22 cellular contexts compared by ENCODE assay signal in the genomic region with DNA sequence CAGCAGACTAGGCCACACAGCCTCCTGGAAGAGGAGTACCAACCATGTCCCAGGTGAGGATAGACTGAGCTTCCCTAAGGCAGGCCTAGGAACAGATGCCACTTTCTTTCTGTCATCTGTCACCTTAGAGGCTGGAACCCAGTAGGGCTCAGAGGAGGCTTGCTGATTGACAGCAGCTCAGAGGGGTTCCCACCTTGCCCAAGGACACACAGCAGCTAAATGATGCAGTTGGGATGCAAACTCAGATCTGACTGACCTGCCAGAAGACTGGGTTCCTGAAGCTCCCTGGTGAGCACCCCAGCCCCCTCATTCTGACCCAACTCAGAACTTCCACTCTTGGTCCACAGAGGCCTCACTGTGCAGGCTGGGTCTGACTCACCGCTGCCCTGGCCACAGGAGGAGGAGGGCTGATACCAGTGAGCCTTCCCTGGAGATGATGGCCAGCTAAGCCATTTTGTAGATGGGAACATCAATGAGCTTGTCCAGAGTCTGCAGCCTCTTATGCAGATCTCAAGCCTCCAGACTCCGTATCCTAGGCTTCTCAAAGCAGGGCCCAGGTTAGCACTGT. TPM values are rescaled to one million over a fixed set of nuclear protein-coding genes. Genes with fewer than 3 reads are reported as not detected.
DNase-seq lines count a peak whose midpoint lies in the region; ATAC-seq, FAIRE-seq and TF ChIP-seq lines count a peak whose summit lies in the region.
"Had no signal": no experiment of that assay in that cellular context is flagged by ENCODE, and none has a peak within 500 bp of the region (broad histone marks: within the 10 kb centered on the region; RNA-seq: fewer than 3 reads in every experiment).

No MANE protein-coding gene starts in this region.

- H3K4ac ChIP-seq in IMR-90 (ENCODE audit: low read depth, low read length), result no peak overlapping the region

- H4K91ac ChIP-seq in IMR-90 (ENCODE audit: insufficient read depth, low read depth, low read length), result no peak overlapping the region

- H3K18ac ChIP-seq in IMR-90 (ENCODE audit: low read depth, low read length), result no peak overlapping the region; the same call in 1 of the 2 replicates

- in situ Hi-C loops in IMR-90 (cut with MboI; ENCODE audit: low sequenced_read_pairs), result no loop called here

- H2BK20ac ChIP-seq in IMR-90 (ENCODE audit: low read depth, low read length), result no peak overlapping the region

- H3K9me3 ChIP-seq in IMR-90 (ENCODE audit: control insufficient read depth, insufficient read depth, low read length), result no peaks in the 10 kb centered on the region
- H3K9me3 ChIP-seq: ascending aorta, tibial artery had no signal

- H3K4me1 ChIP-seq in IMR-90 (ENCODE audit: control insufficient read depth, insufficient read depth, low read length), result peaks cover 15% of the 10 kb centered on the region

- H4K8ac ChIP-seq in IMR-90 (ENCODE audit: low read depth in 2 of 2, low read length in 2 of 2), result no peak overlapping the region

- BruUV-seq in IMR-90 (replicated peaks; lab: Mats Ljungman, UMichigan), result no TSS peak

- H3K14ac ChIP-seq in IMR-90 (replicated peaks; ENCODE audit: low read depth, low read length), result no peak overlapping the region

- no peak overlapping the region for H3K56ac ChIP-seq in IMR-90 (ENCODE audit: extremely low read depth, insufficient read depth, low read length)

- no peak for TF ChIP-seq CTCF in IMR-90 (conservative IDR thresholded peaks at IDR 0.05; ENCODE audit: low read depth, low read length)
- TF ChIP-seq CTCF in omental fat pad (IDR thresholded peaks at IDR 0.05), result no peak

- H3K4me3 ChIP-seq in IMR-90 (ENCODE audit: insufficient read depth, low read depth, low read length), result no peak overlapping the region
- H3K4me3 ChIP-seq: ascending aorta, coronary artery, heart right ventricle, PC-9, tibial artery had no signal

- H2AK9ac ChIP-seq in IMR-90 (replicated peaks; ENCODE audit: low read depth, low read length, poor library complexity), result peak overlapping the region; percentile 48

- H4K5ac ChIP-seq in IMR-90 (ENCODE audit: low read depth, low read length), result no peak overlapping the region

- H3K27me3 ChIP-seq in IMR-90 (ENCODE audit: control insufficient read depth, insufficient read depth, low read length), result no peaks in the 10 kb centered on the region
- H3K27me3 ChIP-seq: ascending aorta, heart right ventricle, tibial artery had no signal

- intact Hi-C loops in IMR-90 (cut with micrococcal nuclease), result no loop called here

- H3K9ac ChIP-seq in IMR-90 (ENCODE audit: low read depth, low read length), result no peak overlapping the region

- no peak overlapping the region for H3K4me2 ChIP-seq in IMR-90 (ENCODE audit: low read depth, low read length)
- H3K4me2 ChIP-seq: PC-9 had no signal

- dilution Hi-C loops in IMR-90 (cut with HindIII; ENCODE audit: low sequenced_read_pairs, unreplicated experiment), result no loop called here

- WGBS in IMR-90 (ENCODE audit: extremely low coverage in 2 of 2, insufficient read length in 1 of 2), 2 experiments, result no CpG with 5 or more reads among the region's 2 CpGs

- H2BK5ac ChIP-seq in IMR-90 (ENCODE audit: low read depth, low read length, poor library complexity, severe bottlenecking), result no peak overlapping the region

- peaks cover 7 to 21% of the 10 kb centered on the region in 2 experiments for H3K79me1 ChIP-seq in IMR-90 (ENCODE audit: low read depth in 1 of 2, low read length in 2 of 2)

- no peak overlapping the region for H2BK15ac ChIP-seq in IMR-90 (ENCODE audit: low read depth, low read length)

- no peak overlapping the region for H2AFZ ChIP-seq in IMR-90 (replicated peaks; ENCODE audit: low read length, poor library complexity)
- H2AFZ ChIP-seq: PC-9 had no signal

- POLR2A ChIA-PET in IMR-90 (lab: Charles Lee; ENCODE audit: unreplicated experiment), result no interaction called here

- ATAC-seq in IMR-90 (ENCODE audit: low read depth), result peak; percentile 88
- no peak for ATAC-seq in omental fat pad (ENCODE audit: low FRiP score)
- ATAC-seq in esophagus mucosa, result no peak
- ATAC-seq: activated CD8-positive, alpha-beta T cell treated with anti-CD3 and anti-CD28 coated beads, Interleukin-2, amount 10 ng/mL, durations not matched to agents 7 days and 5 days had no signal

- CTCF ChIA-PET in IMR-90 (lab: Yijun Ruan, JAX), result no interaction called here

- TF ChIP-seq POLR2A in IMR-90 (IDR thresholded peaks at IDR 0.05; ENCODE audit: low read depth, low read length), result no peak

- no peak overlapping the region for H2BK120ac ChIP-seq in IMR-90 (ENCODE audit: low read depth, low read length)

- TF ChIP-seq RAD21 in IMR-90 (IDR thresholded peaks at IDR 0.05; ENCODE audit: low read length), result no peak

- H3K36me3 ChIP-seq in IMR-90 (ENCODE audit: control insufficient read depth, insufficient read depth, low read length), result peaks cover 4% of the 10 kb centered on the region; the same call in 1 of the 2 replicates
- H3K36me3 ChIP-seq: ascending aorta, tibial artery had no signal

- no peak overlapping the region for H3K27ac ChIP-seq in IMR-90 (ENCODE audit: insufficient read depth, low read length)
- H3K27ac ChIP-seq: ascending aorta, C4-2B, coronary artery, heart right ventricle, PC-9, tibial artery had no signal

- H4K20me1 ChIP-seq in IMR-90 (ENCODE audit: insufficient read depth, low read length), result no peaks in the 10 kb centered on the region

- no peak overlapping the region for H2AK5ac ChIP-seq in IMR-90 (ENCODE audit: low read depth, low read length)

- no peak for FAIRE-seq in frontal cortex (lab: Jason Lieb, UNC)

- peak; percentile 2 for DNase-seq in Daoy (ENCODE audit: low read depth)
- peak; percentile 51 for DNase-seq in IMR-90
- DNase-seq in fibroblast of peridontal ligament (ENCODE audit: extremely low read depth), result peak; percentile 18
- DNase-seq in omental fat pad (ENCODE audit: low spot score), result peak; percentile 17
- DNase-seq in activated gamma-delta T cell (lab: John Stamatoyannopoulos, UW), result no peak
- no peak for DNase-seq in DMS114 treated with DMSO at 0.1 percent for 48 hours (lab: John Stamatoyannopoulos, UW; ENCODE audit: unreplicated experiment)
- DNase-seq in frontal cortex (ENCODE audit: low spot score in 2 of 2), result no peak
- DNase-seq: activated CD8-positive, alpha-beta T cell treated with anti-CD3 and anti-CD28 coated beads, Interleukin-2, amount 10 ng/mL, durations not matched to agents 7 days and 5 days; DMS53; NCI-H1048; NCI-H2107; NCI-H748 treated with DMSO at 0.1 percent for 48 hours; occipital lobe; PC-9 had no signal

- peaks cover 5% of the 10 kb centered on the region; the same call in 1 of the 2 replicates for H3K9me1 ChIP-seq in IMR-90 (ENCODE audit: insufficient read depth, low read length)

- no peak overlapping the region for H3K23ac ChIP-seq in IMR-90 (ENCODE audit: low read depth, low read length)

TF ChIP-seq in IMR-90, 13 proteins besides CTCF, POLR2A, EP300 and RAD21 (continues in another document):
- TF ChIP-seq MXI1 (IDR thresholded peaks at IDR 0.05; ENCODE audit: borderline replicate concordance, low read depth, low read length) (no peak), RFX5 (IDR thresholded peaks at IDR 0.05; ENCODE audit: low read depth, low read length) (no peak), BHLHE40 (IDR thresholded peaks at IDR 0.05; ENCODE audit: low read depth, low read length) (no peak), CHD1 (IDR thresholded peaks at IDR 0.05; ENCODE audit: low read depth, low read length) (no peak), MAZ (IDR thresholded peaks at IDR 0.05; ENCODE audit: borderline replicate concordance, low read depth, low read length) (no peak), SMC3 (IDR thresholded peaks at IDR 0.05; ENCODE audit: low read depth, low read length) (no peak)
- TF ChIP-seq, protein P1, sequence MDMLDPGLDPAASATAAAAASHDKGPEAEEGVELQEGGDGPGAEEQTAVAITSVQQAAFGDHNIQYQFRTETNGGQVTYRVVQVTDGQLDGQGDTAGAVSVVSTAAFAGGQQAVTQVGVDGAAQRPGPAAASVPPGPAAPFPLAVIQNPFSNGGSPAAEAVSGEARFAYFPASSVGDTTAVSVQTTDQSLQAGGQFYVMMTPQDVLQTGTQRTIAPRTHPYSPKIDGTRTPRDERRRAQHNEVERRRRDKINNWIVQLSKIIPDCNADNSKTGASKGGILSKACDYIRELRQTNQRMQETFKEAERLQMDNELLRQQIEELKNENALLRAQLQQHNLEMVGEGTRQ (IDR thresholded peaks at IDR 0.05; ENCODE audit: low read depth, low read length), result no peak

RNA-seq across cellular contexts. Expression of gene CAPN5, which starts 14.0 kb away (rescaled TPM):
- 2.7 and 5.5 TPM in 2 replicates for total RNA-seq in Daoy (2014; rRNA removed; shearing (Covaris generic))
- total RNA-seq in IMR-90 (2012; rRNA removed) (8.1 TPM in 2 replicates), omental fat pad (1 to 10 TPM; 3.3 to 8.5 (median 4.7) TPM), frontal cortex (8.6 TPM), esophagus mucosa (30.4 TPM)
- 24.0 and 26.9 TPM in 2 replicates for polyA plus RNA-seq in IMR-90 (2012; rRNA removed)
- polyA plus RNA-seq in IMR-90 (2012; cell fraction: cytosol; rRNA removed), result 13.0 and 28.2 TPM in 2 replicates
- 72.1 and 107 TPM in 2 replicates for polyA plus RNA-seq in IMR-90 (2012; cell fraction: nucleus; rRNA removed; ENCODE audit: low replicate concordance)

RNA-seq across cellular contexts. Expression of gene OMP, which starts 21.9 kb away (rescaled TPM):
- total RNA-seq in Daoy (2014; rRNA removed; shearing (Covaris generic)), result not detected in 2 replicates
- total RNA-seq in IMR-90 (2012; rRNA removed) (not detected in 2 replicates), omental fat pad (not detected), frontal cortex (not detected), esophagus mucosa (not detected)
- 0.27 and 0.46 TPM in 2 replicates for polyA plus RNA-seq in IMR-90 (2012; rRNA removed)
- polyA plus RNA-seq in IMR-90 (2012; cell fraction: cytosol; rRNA removed), result 0.19 TPM in 1 of 2 replicates, not detected in the other
- polyA plus RNA-seq in IMR-90 (2012; cell fraction: nucleus; rRNA removed; ENCODE audit: low replicate concordance), result 0.71 and 1.6 TPM in 2 replicates
- total RNA-seq: activated CD8-positive, alpha-beta T cell treated with anti-CD3 and anti-CD28 coated beads, Interleukin-2, amount 10 ng/mL, durations not matched to agents 7 days and 5 days; activated T-helper 2 cell treated with anti-CD3 and anti-CD28 coated beads, Interferon-gamma antibody, Interleukin-2, Interleukin-4, amounts not matched to agents 10 μg/mL and 5 μg/mL and 100 μg/mL, durations not matched to agents 14 hours and 24 hours and 36 hours; ascending aorta; kidney epithelial cell; occipital lobe had no signal
- polyA plus RNA-seq: heart right ventricle had no signal

RNA-seq across cellular contexts. Expression of gene B3GNT6, which starts 46.5 kb away (rescaled TPM):
- total RNA-seq in Daoy (2014; rRNA removed; shearing (Covaris generic)), result not detected in 2 replicates
- total RNA-seq in IMR-90 (2012; rRNA removed) (not detected in 2 replicates), omental fat pad (not detected), frontal cortex (not detected), esophagus mucosa (2.3 TPM)
- polyA plus RNA-seq in IMR-90 (2012; rRNA removed), result 0.03 TPM in 1 of 2 replicates, not detected in the other
- not detected in 2 replicates for polyA plus RNA-seq in IMR-90 (2012; cell fraction: cytosol; rRNA removed)
- polyA plus RNA-seq in IMR-90 (2012; cell fraction: nucleus; rRNA removed; ENCODE audit: low replicate concordance), result 0.02 TPM in 1 of 2 replicates, not detected in the other
- total RNA-seq: activated CD8-positive, alpha-beta T cell treated with anti-CD3 and anti-CD28 coated beads, Interleukin-2, amount 10 ng/mL, durations not matched to agents 7 days and 5 days; activated T-helper 2 cell treated with anti-CD3 and anti-CD28 coated beads, Interferon-gamma antibody, Interleukin-2, Interleukin-4, amounts not matched to agents 10 μg/mL and 5 μg/mL and 100 μg/mL, durations not matched to agents 14 hours and 24 hours and 36 hours; ascending aorta; heart right ventricle; kidney epithelial cell; occipital lobe; PC-9 had no signal
- polyA plus RNA-seq: heart right ventricle had no signal

RNA-seq across cellular contexts. Expression of gene MYO7A, which starts 47.3 kb away (rescaled TPM):
- 0.40 TPM in 1 of 2 replicates, not detected in the other for total RNA-seq in Daoy (2014; rRNA removed; shearing (Covaris generic))
- total RNA-seq in IMR-90 (2012; rRNA removed) (under 0.01 TPM in 1 of 2 replicates, not detected in the other), omental fat pad (10 to 100 TPM; 13.4 to 29.9 (median 18.0) TPM), frontal cortex (0.82 TPM), esophagus mucosa (0.96 TPM)
- polyA plus RNA-seq in IMR-90 (2012; rRNA removed), result 0.01 and 0.02 TPM in 2 replicates
- 0.02 and 0.05 TPM in 2 replicates for polyA plus RNA-seq in IMR-90 (2012; cell fraction: cytosol; rRNA removed)
- 0.23 and 0.24 TPM in 2 replicates for polyA plus RNA-seq in IMR-90 (2012; cell fraction: nucleus; rRNA removed; ENCODE audit: low replicate concordance)
- total RNA-seq: activated CD8-positive, alpha-beta T cell treated with anti-CD3 and anti-CD28 coated beads, Interleukin-2, amount 10 ng/mL, durations not matched to agents 7 days and 5 days had no signal

Comparison
In these comparisons a context has a peak if more than half of its experiments do, and no peak if none do; other contexts are left out.
1. DNase-seq: peak in Daoy (single experiment), IMR-90 (single experiment), fibroblast of peridontal ligament (single experiment) and omental fat pad (single experiment); none in activated gamma-delta T cell (single experiment), DMS114 treated with DMSO at 0.1 percent for 48 hours (single experiment) and frontal cortex (0 of 2).